In genomic region chr13:33545492-33545891, GRCh38 we compare ENCODE assay signal across 14 cellular contexts.
A peak's percentile ranks its signal among the peaks of the same experiment; 100 is the strongest.
DNase-seq lines count a peak whose midpoint lies in the region; ATAC-seq and TF ChIP-seq lines count a peak whose summit lies in the region.
"Had no signal": no experiment of that assay in that cellular context is flagged by ENCODE, and none has a peak within 500 bp of the region (broad histone marks: within the 10 kb centered on the region; RNA-seq: fewer than 3 reads in every experiment).

No MANE protein-coding gene starts in this region.

- H3F3A ChIP-seq in MM.1S (ENCODE audit: insufficient read depth, low read length) (peaks cover 24% of the 10 kb centered on the region), smooth muscle cell (ENCODE audit: low read depth) (peaks cover 25% of the 10 kb centered on the region)

- H3K27me3 Mint-ChIP-seq in activated naive CD4-positive, alpha-beta T cell treated with anti-CD3 and anti-CD28 coated beads, Interleukin-2, amount 50 U/mL, for 24 hours: no peaks in the 10 kb centered on the region
- H3K27me3 Mint-ChIP-seq in activated naive CD4-positive, alpha-beta T cell treated with anti-CD3 and anti-CD28 coated beads, Interleukin-2, amount 10 ng/mL, durations not matched to agents 7 days and 5 days: no peaks in the 10 kb centered on the region
- H3K27me3 Mint-ChIP-seq in activated naive CD8-positive, alpha-beta T cell treated with anti-CD3 and anti-CD28 coated beads for 36 hours: no peaks in the 10 kb centered on the region
- H3K27me3 Mint-ChIP-seq in naive thymus-derived CD8-positive, alpha-beta T cell: no peaks in the 10 kb centered on the region
- peaks cover 10% of the 10 kb centered on the region for H3K27me3 Mint-ChIP-seq in glutamatergic neuron (ENCODE audit: unreplicated experiment)

- H3K36me3 Mint-ChIP-seq in activated naive CD4-positive, alpha-beta T cell treated with anti-CD3 and anti-CD28 coated beads, Interleukin-2, amount 50 U/mL, for 24 hours: no peaks in the 10 kb centered on the region
- peaks cover 1% of the 10 kb centered on the region for H3K36me3 Mint-ChIP-seq in activated naive CD4-positive, alpha-beta T cell treated with anti-CD3 and anti-CD28 coated beads, Interleukin-2, amount 10 ng/mL, durations not matched to agents 7 days and 5 days
- H3K36me3 Mint-ChIP-seq in activated naive CD8-positive, alpha-beta T cell treated with anti-CD3 and anti-CD28 coated beads for 36 hours: peaks cover 2% of the 10 kb centered on the region
- H3K36me3 Mint-ChIP-seq in naive thymus-derived CD8-positive, alpha-beta T cell: no peaks in the 10 kb centered on the region
- H3K36me3 Mint-ChIP-seq in glutamatergic neuron (ENCODE audit: unreplicated experiment): no peaks in the 10 kb centered on the region

- peaks cover 46% of the 10 kb centered on the region for H3K4me1 Mint-ChIP-seq in activated naive CD4-positive, alpha-beta T cell treated with anti-CD3 and anti-CD28 coated beads, Interleukin-2, amount 50 U/mL, for 24 hours
- peaks cover 30% of the 10 kb centered on the region for H3K4me1 Mint-ChIP-seq in activated naive CD4-positive, alpha-beta T cell treated with anti-CD3 and anti-CD28 coated beads, Interleukin-2, amount 10 ng/mL, durations not matched to agents 7 days and 5 days
- H3K4me1 Mint-ChIP-seq in activated naive CD8-positive, alpha-beta T cell treated with anti-CD3 and anti-CD28 coated beads for 36 hours: peaks cover 38% of the 10 kb centered on the region
- peaks cover 15 to 53% (median 37%) of the 10 kb centered on the region in 4 donors for H3K4me1 Mint-ChIP-seq in naive thymus-derived CD8-positive, alpha-beta T cell
- peaks cover 24% of the 10 kb centered on the region for H3K4me1 Mint-ChIP-seq in glutamatergic neuron (ENCODE audit: low read depth, unreplicated experiment)

- no peak for ATAC-seq in naive thymus-derived CD8-positive, alpha-beta T cell
- ATAC-seq in left lobe of liver: no peak

- H3K27me3 ChIP-seq in MM.1S (replicated peaks; ENCODE audit: insufficient read depth, low read length) (no peaks in the 10 kb centered on the region), smooth muscle cell (ENCODE audit: low read depth) (no peaks in the 10 kb centered on the region)

- H3K9me3 ChIP-seq in MM.1S (replicated peaks; ENCODE audit: insufficient read depth, low read length): no peaks in the 10 kb centered on the region
- H3K9me3 ChIP-seq in smooth muscle cell (replicated peaks; ENCODE audit: low read depth): no peaks in the 10 kb centered on the region

- H4K20me1 ChIP-seq in MM.1S (ENCODE audit: insufficient read depth, low read length) (no peaks in the 10 kb centered on the region), smooth muscle cell (ENCODE audit: low read depth) (no peaks in the 10 kb centered on the region)

- H3K4me2 ChIP-seq in MM.1S (ENCODE audit: low read depth, low read length): no peak overlapping the region
- no peak overlapping the region for H3K4me2 ChIP-seq in smooth muscle cell

- POLR2A ChIA-PET in naive thymus-derived CD8-positive, alpha-beta T cell (lab: Charles Lee): no interaction called here

- 89% methylated on average over 3 of the region's 3 CpGs for WGBS in smooth muscle cell (ENCODE audit: low lambda C conversion rate)

- no peaks in the 10 kb centered on the region for H3K79me2 ChIP-seq in MM.1S (ENCODE audit: low read length)
- no peaks in the 10 kb centered on the region for H3K79me2 ChIP-seq in smooth muscle cell (ENCODE audit: low read depth)

- H3K36me3 ChIP-seq in MM.1S (replicated peaks; ENCODE audit: insufficient read depth, low read length): no peaks in the 10 kb centered on the region
- no peaks in the 10 kb centered on the region for H3K36me3 ChIP-seq in smooth muscle cell (ENCODE audit: low read depth)

- H3K9me2 ChIP-seq in MM.1S (replicated peaks; ENCODE audit: insufficient read depth, low read length): no peaks in the 10 kb centered on the region

- H3K4me3 ChIP-seq in MM.1S (ENCODE audit: low read length) (no peak overlapping the region), smooth muscle cell (no peak overlapping the region)

- TF ChIP-seq CTCF in MM.1S (IDR thresholded peaks at IDR 0.05; ENCODE audit: low read length) (no peak), glutamatergic neuron (IDR thresholded peaks at IDR 0.05; ENCODE audit: partially characterized antibody, unreplicated experiment) (no peak), smooth muscle cell (IDR thresholded peaks at IDR 0.05; ENCODE audit: borderline replicate concordance, insufficient read depth, poor library complexity, severe bottlenecking) (no peak)

- H3K9ac ChIP-seq in MM.1S (ENCODE audit: low read length) (no peak overlapping the region), smooth muscle cell (ENCODE audit: low read depth) (no peak overlapping the region)

- H3K9me3 Mint-ChIP-seq in activated naive CD4-positive, alpha-beta T cell treated with anti-CD3 and anti-CD28 coated beads, Interleukin-2, amount 50 U/mL, for 24 hours: peaks cover 5% of the 10 kb centered on the region
- H3K9me3 Mint-ChIP-seq in activated naive CD4-positive, alpha-beta T cell treated with anti-CD3 and anti-CD28 coated beads, Interleukin-2, amount 10 ng/mL, durations not matched to agents 7 days and 5 days: no peaks in the 10 kb centered on the region
- H3K9me3 Mint-ChIP-seq in activated naive CD8-positive, alpha-beta T cell treated with anti-CD3 and anti-CD28 coated beads for 36 hours: peaks cover 4% of the 10 kb centered on the region
- peaks cover 0 to 12% (median under 1%) of the 10 kb centered on the region in 9 donors for H3K9me3 Mint-ChIP-seq in naive thymus-derived CD8-positive, alpha-beta T cell
- peaks cover 6% of the 10 kb centered on the region for H3K9me3 Mint-ChIP-seq in glutamatergic neuron (ENCODE audit: unreplicated experiment)

- H3K27ac Mint-ChIP-seq in activated naive CD4-positive, alpha-beta T cell treated with anti-CD3 and anti-CD28 coated beads, Interleukin-2, amount 50 U/mL, for 24 hours: peak overlapping the region; percentile 52
- no peak overlapping the region for H3K27ac Mint-ChIP-seq in activated naive CD4-positive, alpha-beta T cell treated with anti-CD3 and anti-CD28 coated beads, Interleukin-2, amount 10 ng/mL, durations not matched to agents 7 days and 5 days
- H3K27ac Mint-ChIP-seq in activated naive CD8-positive, alpha-beta T cell treated with anti-CD3 and anti-CD28 coated beads for 36 hours: peak overlapping the region; percentile 81
- peak overlapping the region; percentile 72 to 100 (median 86) for H3K27ac Mint-ChIP-seq in naive thymus-derived CD8-positive, alpha-beta T cell
- no peak overlapping the region for H3K27ac Mint-ChIP-seq in glutamatergic neuron (ENCODE audit: unreplicated experiment)

- DNase-seq in activated naive CD4-positive, alpha-beta T cell treated with anti-CD3 and anti-CD28 coated beads, Interleukin-2, amount 10 ng/mL, durations not matched to agents 7 days and 5 days: no peak
- no peak for DNase-seq in activated naive CD8-positive, alpha-beta T cell treated with anti-CD3 and anti-CD28 coated beads for 36 hours
- no peak for DNase-seq in naive thymus-derived CD8-positive, alpha-beta T cell
- DNase-seq in MM.1S (no peak), glutamatergic neuron (no peak), left lobe of liver (ENCODE audit: low spot score) (no peak), smooth muscle cell (lab: John Stamatoyannopoulos, UW; ENCODE audit: unreplicated experiment) (no peak)
- DNase-seq: activated gamma-delta T cell, AML-193, EL, HCEC 1CT, NCI-H774, Right ventricle myocardium superior had no signal

- H3K4me1 ChIP-seq in MM.1S (ENCODE audit: low read length) (peaks cover 11% of the 10 kb centered on the region; the same call in 1 of the 2 replicates), smooth muscle cell (ENCODE audit: low read depth) (peaks cover 24% of the 10 kb centered on the region)

- H3K4me3 Mint-ChIP-seq in activated naive CD4-positive, alpha-beta T cell treated with anti-CD3 and anti-CD28 coated beads, Interleukin-2, amount 50 U/mL, for 24 hours: no peak overlapping the region
- no peak overlapping the region for H3K4me3 Mint-ChIP-seq in activated naive CD4-positive, alpha-beta T cell treated with anti-CD3 and anti-CD28 coated beads, Interleukin-2, amount 10 ng/mL, durations not matched to agents 7 days and 5 days
- no peak overlapping the region for H3K4me3 Mint-ChIP-seq in activated naive CD8-positive, alpha-beta T cell treated with anti-CD3 and anti-CD28 coated beads for 36 hours
- H3K4me3 Mint-ChIP-seq in naive thymus-derived CD8-positive, alpha-beta T cell: peak overlapping the region in 3 of 10 donors; percentile 16 to 81 (median 45)
- no peak overlapping the region for H3K4me3 Mint-ChIP-seq in glutamatergic neuron (ENCODE audit: unreplicated experiment)

- no peak overlapping the region for H2AFZ ChIP-seq in MM.1S (ENCODE audit: low read length)
- no peak overlapping the region for H2AFZ ChIP-seq in smooth muscle cell (ENCODE audit: low read depth)

- CTCF ChIA-PET in activated naive CD4-positive, alpha-beta T cell treated with anti-CD3 and anti-CD28 coated beads, Interleukin-2, amount 10 ng/mL, durations not matched to agents 7 days and 5 days (lab: Charles Lee): no interaction called here

- H3K27ac ChIP-seq in MM.1S (ENCODE audit: low read length) (no peak overlapping the region), smooth muscle cell (ENCODE audit: low read depth) (no peak overlapping the region)

Comparison
In these comparisons a context has a peak if more than half of its experiments do, and no peak if none do; other contexts are left out.
1. H3K27ac Mint-ChIP-seq: peak in activated naive CD4-positive, alpha-beta T cell treated with anti-CD3 and anti-CD28 coated beads, Interleukin-2, amount 50 U/mL, for 24 hours (single experiment), activated naive CD8-positive, alpha-beta T cell treated with anti-CD3 and anti-CD28 coated beads for 36 hours (single experiment) and naive thymus-derived CD8-positive, alpha-beta T cell (10 of 10); none in activated naive CD4-positive, alpha-beta T cell treated with anti-CD3 and anti-CD28 coated beads, Interleukin-2, amount 10 ng/mL, durations not matched to agents 7 days and 5 days (single experiment) and glutamatergic neuron (single experiment).